In genomic region chr6:34232901-34233300, GRCh38 we compare ENCODE assay signal across 19 cellular contexts. TPM values are rescaled to one million over a fixed set of nuclear protein-coding genes. Genes with fewer than 3 reads are reported as not detected.
DNase-seq lines count a peak whose midpoint lies in the region; ATAC-seq and TF ChIP-seq lines count a peak whose summit lies in the region.
"Had no signal": no experiment of that assay in that cellular context is flagged by ENCODE, and none has a peak within 500 bp of the region (broad histone marks: within the 10 kb centered on the region; RNA-seq: fewer than 3 reads in every experiment).

No MANE protein-coding gene starts in this region.

- TF ChIP-seq POLR2A in spleen (IDR thresholded peaks at IDR 0.05) = no peak

- H3K4me1 Mint-ChIP-seq in GM23338 (peaks cover 26% of the 10 kb centered on the region), T-cell (peaks cover 8 to 14% (median 9%) of the 10 kb centered on the region in 3 donors), HFFc6 (ENCODE audit: low read depth) (peaks cover 24% of the 10 kb centered on the region)

- H3K4me2 ChIP-seq in GM23338 = no peak overlapping the region

- H3F3A ChIP-seq in GM23338 (replicated peaks; ENCODE audit: low read depth) = peaks cover 21% of the 10 kb centered on the region

- TF ChIP-seq CTCF in GM23338 (conservative IDR thresholded peaks at IDR 0.05; ENCODE audit: low read depth in 2 of 2) (no peak), spleen (IDR thresholded peaks at IDR 0.05 in 8 of 11, conservative IDR thresholded peaks at IDR 0.05 in 3 of 11) (no peak), HFFc6 (IDR thresholded peaks at IDR 0.05) (no peak)

- H3K27me3 Mint-ChIP-seq in GM23338 (ENCODE audit: insufficient read depth, low read depth, poor library complexity) (peaks cover 21% of the 10 kb centered on the region), T-cell (no peaks in the 10 kb centered on the region), HFFc6 (ENCODE audit: insufficient read depth) (peaks cover 4% of the 10 kb centered on the region)

- H3K79me2 ChIP-seq in GM23338 (replicated peaks; ENCODE audit: insufficient read depth) = peaks cover 15% of the 10 kb centered on the region

- H3K9me2 ChIP-seq in GM23338 (ENCODE audit: insufficient read depth) = no peaks in the 10 kb centered on the region

- no peaks in the 10 kb centered on the region for H3K36me3 ChIP-seq in GM23338 (ENCODE audit: insufficient read depth)
- no peaks in the 10 kb centered on the region for H3K36me3 ChIP-seq in spleen
- H3K36me3 ChIP-seq: brain microvascular endothelial cell had no signal

- no peak for ATAC-seq in GM23338
- ATAC-seq in T-cell (replicated peaks in 1 of 4) = no peak
- ATAC-seq in GM18870 (IDR thresholded peaks at IDR 0.05; ENCODE audit: unreplicated experiment) = no peak
- ATAC-seq: activated CD4-positive, CD25-positive, alpha-beta regulatory T cell treated with anti-CD3 and anti-CD28 coated beads, Interleukin-2, amount 50 U/mL, for 24 hours; foreskin keratinocyte; GM12878; HepG2 had no signal

- H3K9me3 ChIP-seq in spleen = no peaks in the 10 kb centered on the region

- H3K27ac ChIP-seq in GM23338 (ENCODE audit: low read depth) (peak overlapping the region; percentile 100; the same call in 1 of the 2 replicates), spleen (peak overlapping the region in 2 of 8 donors; percentile 97)
- H3K27ac ChIP-seq: brain microvascular endothelial cell, foreskin keratinocyte had no signal

- H2AFZ ChIP-seq in GM23338 = no peak overlapping the region

- H3K9me3 Mint-ChIP-seq in GM23338 (no peaks in the 10 kb centered on the region), T-cell (no peaks in the 10 kb centered on the region), HFFc6 (no peaks in the 10 kb centered on the region)

- no peak overlapping the region for H3K27ac Mint-ChIP-seq in GM23338
- H3K27ac Mint-ChIP-seq in T-cell = peak overlapping the region; percentile 11 to 71
- no peak overlapping the region for H3K27ac Mint-ChIP-seq in HFFc6

- 85 to 93% (median 86%) methylated on average over 4 to 5 of the region's 5 CpGs for WGBS in spleen, 5 donors

- H3K27me3 ChIP-seq in GM23338 (ENCODE audit: insufficient read depth) = no peaks in the 10 kb centered on the region
- H3K27me3 ChIP-seq in spleen (replicated peaks in 1 of 7) = no peaks in the 10 kb centered on the region
- H3K27me3 ChIP-seq: brain microvascular endothelial cell, foreskin keratinocyte had no signal

- H3K36me3 Mint-ChIP-seq in GM23338 (ENCODE audit: low read depth) (no peaks in the 10 kb centered on the region; the same call in 1 of the 3 replicates), T-cell (no peaks in the 10 kb centered on the region), HFFc6 (ENCODE audit: low read depth) (no peaks in the 10 kb centered on the region)

- CTCF ChIA-PET in T-cell (lab: Charles Lee) = interaction anchor here in 1 of 2 donors (1.0 kb wide), 1 partner anchor 182 kb away, joined by 3 read pairs; no protein-coding TSS in a partner anchor

- intact Hi-C loops in spleen (cut with DNase I; ENCODE audit: low total_unique reads) = no loop called here

- POLR2A ChIA-PET in T-cell (lab: Charles Lee) = no interaction called here

- H3K4me1 ChIP-seq in GM23338 (ENCODE audit: insufficient read depth) = peaks cover 29% of the 10 kb centered on the region
- peaks cover 0 to 31% (median 17%) of the 10 kb centered on the region in 6 donors for H3K4me1 ChIP-seq in spleen

- DNase-seq in GM23338 (ENCODE audit: low spot score) (no peak), T-cell (no peak), fibroblast of peridontal ligament (ENCODE audit: extremely low read depth) (peak; percentile 66), spleen (peak; percentile 70), HFFc6 (no peak), NCI-H187 (lab: John Stamatoyannopoulos, UW) (no peak)
- DNase-seq: activated naive CD4-positive, alpha-beta T cell treated with Interleukin-2 at 50 U/mL for 16 hours; brain microvascular endothelial cell; EL; foreskin keratinocyte; NCI-H1048; NCI-H748 treated with DMSO at 0.1 percent for 48 hours; retina; RPMI8226 had no signal

- H3K4me3 ChIP-seq in GM23338 = no peak overlapping the region
- no peak overlapping the region for H3K4me3 ChIP-seq in spleen
- H3K4me3 ChIP-seq: GM12878 had no signal

- H3K4me3 Mint-ChIP-seq in GM23338 (no peak overlapping the region), T-cell (no peak overlapping the region), HFFc6 (no peak overlapping the region)
- H3K4me3 Mint-ChIP-seq: CD14-positive monocyte had no signal

- H4K20me1 ChIP-seq in GM23338 (replicated peaks; ENCODE audit: insufficient read depth) = no peaks in the 10 kb centered on the region; the same call in 1 of the 2 replicates

TF ChIP-seq in GM23338, 12 proteins besides CTCF, POLR2A, EP300 and RAD21 (continues in another document):
- TF ChIP-seq JUNB (IDR thresholded peaks at IDR 0.05; ENCODE audit: unreplicated experiment) (no peak), STAT1 (IDR thresholded peaks at IDR 0.05; ENCODE audit: unreplicated experiment) (no peak), ETS1 (IDR thresholded peaks at IDR 0.05) (no peak), POLR2AphosphoS5 (IDR thresholded peaks at IDR 0.05; ENCODE audit: low read depth) (no peak), CREB1 (CRISPR knock-in tag; IDR thresholded peaks at IDR 0.05; ENCODE audit: low read depth) (no peak)

RNA-seq across cellular contexts. Expression of gene HMGA1, which starts 3.8 kb away (rescaled TPM):
- 1,700 and 2,052 TPM in 2 replicates for total RNA-seq in GM23338 (2014; rRNA removed; shearing (Covaris generic))
- polyA plus RNA-seq in GM23338 (2016; fragmentation: Nextera tagmentation; extraction: Ambion mirVana) (1,386 and 1,411 TPM in 2 replicates), spleen (100 to 1,000 TPM in 2 of 3 donors, 10 to 100 TPM in 1; 63.7 to 129 (median 109) TPM)
- total RNA-seq in T-cell (100 to 1,000 TPM in 4 of 5 donors, 10 to 100 TPM in 1; 92.8 to 119 (median 104) TPM), spleen (100 to 1,000 TPM in 2 of 7 donors, 10 to 100 TPM in 5; 49.9 to 112 (median 73.5) TPM)
- 1,000 to 10,000 TPM in 4 of 6 experiments, 100 to 1,000 TPM in 2; 687 to 1,047 (median 1,018) TPM for total RNA-seq in HFFc6 (2021; fragmentation: NEBNext Ultra II Directional; extraction: Animal tissue kit (Norgen Biotek cat#: 25700))

RNA-seq across cellular contexts. Expression of gene SMIM29, which starts 15.9 kb away (rescaled TPM):
- 5.0 and 9.0 TPM in 2 replicates for total RNA-seq in GM23338 (2014; rRNA removed; shearing (Covaris generic))
- polyA plus RNA-seq in GM23338 (2016; fragmentation: Nextera tagmentation; extraction: Ambion mirVana) (15.9 and 17.0 TPM in 2 replicates), spleen (10 to 100 TPM; 69.0 to 73.7 (median 71.5) TPM)
- total RNA-seq in T-cell (10 to 100 TPM; 16.4 to 33.8 (median 30.5) TPM), spleen (10 to 100 TPM; 24.7 to 40.7 (median 33.9) TPM)
- total RNA-seq in HFFc6 (2021; fragmentation: NEBNext Ultra II Directional; extraction: Animal tissue kit (Norgen Biotek cat#: 25700)) = 10 to 100 TPM; 35.0 to 44.8 (median 36.9) TPM

Comparison
In these comparisons a context has a peak if more than half of its experiments do, and no peak if none do; other contexts are left out.
1. DNase-seq: peak in fibroblast of peridontal ligament (single experiment) and spleen (single experiment); none in GM23338 (single experiment), T-cell (0 of 34), HFFc6 (single experiment) and NCI-H187 (0 of 2).
2. H3K27ac Mint-ChIP-seq: peak in T-cell (2 of 2); none in GM23338 (single experiment) and HFFc6 (single experiment).
3. RNA of gene HMGA1, which starts 3.8 kb away (total RNA-seq): 1,700 to 2,052 TPM in GM23338 and 687 to 1,047 TPM in HFFc6; 92.8 to 119 TPM in T-cell and 49.9 to 112 TPM in spleen; every median in the first group is over 4 times any median in the second.